ENCODE assay signal across 1 cellular context in the genomic region with DNA sequence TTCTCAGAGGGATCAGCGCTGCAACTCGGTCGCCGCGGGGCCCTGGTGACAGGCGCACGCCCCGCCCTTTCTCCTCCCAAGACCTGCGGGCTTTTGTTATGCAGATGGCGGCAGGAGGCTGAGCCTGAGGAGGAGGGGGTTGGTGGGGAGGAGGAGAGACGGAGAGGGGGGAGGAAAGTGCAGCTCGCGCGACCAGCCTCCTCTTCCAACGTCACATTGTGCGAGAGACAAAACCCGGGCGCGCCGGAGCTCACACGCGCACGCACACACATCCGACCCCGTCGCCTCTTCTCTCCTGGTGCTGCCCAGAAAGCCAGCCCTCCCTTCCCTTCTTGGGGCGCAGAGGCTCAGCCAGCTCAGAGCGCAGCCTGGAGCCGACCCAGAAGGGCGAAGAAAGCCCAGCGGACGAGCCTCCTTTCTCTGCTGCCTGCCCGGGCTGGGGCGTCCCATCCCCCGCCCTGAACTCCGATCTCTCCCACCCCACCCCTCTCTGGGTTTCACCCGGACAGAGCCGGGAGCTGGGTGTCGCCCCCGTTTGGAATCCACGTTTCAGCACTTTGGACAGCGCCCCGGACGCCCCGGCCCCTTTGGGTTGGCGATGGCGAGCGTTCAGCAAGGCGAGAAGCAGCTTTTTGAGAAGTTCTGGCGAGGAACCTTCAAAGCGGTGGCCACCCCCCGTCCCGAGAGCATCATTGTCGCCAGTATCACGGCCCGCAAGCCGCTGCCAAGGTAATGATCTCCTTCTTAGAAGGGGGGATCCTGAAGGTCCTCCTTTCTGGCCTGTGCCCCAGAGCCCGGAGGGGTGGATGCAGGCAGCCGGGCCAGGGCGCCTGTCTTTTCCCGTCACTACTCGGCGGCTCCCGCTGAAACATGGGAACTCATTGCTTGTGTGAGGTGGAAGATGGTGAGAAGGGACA.
TF ChIP-seq lines count a peak whose summit lies in the region.

A gene with protein sequence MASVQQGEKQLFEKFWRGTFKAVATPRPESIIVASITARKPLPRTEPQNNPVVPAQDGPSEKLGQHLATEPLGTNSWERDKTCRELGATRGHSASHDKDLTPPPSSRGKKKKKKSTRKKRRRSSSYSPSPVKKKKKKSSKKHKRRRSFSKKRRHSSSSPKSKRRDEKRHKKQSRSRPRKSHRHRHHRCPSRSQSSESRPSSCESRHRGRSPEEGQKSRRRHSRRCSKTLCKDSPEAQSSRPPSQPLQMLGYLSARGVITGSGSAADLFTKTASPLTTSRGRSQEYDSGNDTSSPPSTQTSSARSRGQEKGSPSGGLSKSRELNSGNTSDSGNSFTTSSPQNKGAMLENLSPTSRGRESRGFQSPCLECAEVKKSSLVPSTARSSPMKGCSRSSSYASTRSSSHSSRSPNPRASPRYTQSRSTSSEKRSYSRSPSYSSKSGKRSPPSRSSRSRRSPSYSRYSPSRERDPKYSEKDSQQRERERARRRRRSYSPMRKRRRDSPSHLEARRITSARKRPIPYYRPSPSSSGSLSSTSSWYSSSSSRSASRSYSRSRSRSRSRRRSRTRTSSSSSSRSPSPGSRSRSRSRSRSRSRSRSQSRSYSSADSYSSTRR (plus strand): TSS at position 257 of the 917 bp plus-strand sequence. CDS start 342 bp downstream, at position 599.

TF ChIP-seq in GM23338, 12 proteins besides CTCF, POLR2A, EP300 and RAD21:
- TF ChIP-seq, protein P1, sequence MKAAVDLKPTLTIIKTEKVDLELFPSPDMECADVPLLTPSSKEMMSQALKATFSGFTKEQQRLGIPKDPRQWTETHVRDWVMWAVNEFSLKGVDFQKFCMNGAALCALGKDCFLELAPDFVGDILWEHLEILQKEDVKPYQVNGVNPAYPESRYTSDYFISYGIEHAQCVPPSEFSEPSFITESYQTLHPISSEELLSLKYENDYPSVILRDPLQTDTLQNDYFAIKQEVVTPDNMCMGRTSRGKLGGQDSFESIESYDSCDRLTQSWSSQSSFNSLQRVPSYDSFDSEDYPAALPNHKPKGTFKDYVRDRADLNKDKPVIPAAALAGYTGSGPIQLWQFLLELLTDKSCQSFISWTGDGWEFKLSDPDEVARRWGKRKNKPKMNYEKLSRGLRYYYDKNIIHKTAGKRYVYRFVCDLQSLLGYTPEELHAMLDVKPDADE (IDR thresholded peaks at IDR 0.05), result no peak
- TF ChIP-seq POLR2AphosphoS5 (IDR thresholded peaks at IDR 0.05; ENCODE audit: low read depth) (no peak), STAT1 (IDR thresholded peaks at IDR 0.05; ENCODE audit: unreplicated experiment) (no peak), ZNF331 (CRISPR knock-in tag; IDR thresholded peaks at IDR 0.05; ENCODE audit: low read depth) (no peak), NANOG (IDR thresholded peaks at IDR 0.05; ENCODE audit: borderline replicate concordance) (no peak), EZH2phosphoT487 (IDR thresholded peaks at IDR 0.05; ENCODE audit: unreplicated experiment) (no peak), CREB1 (CRISPR knock-in tag; IDR thresholded peaks at IDR 0.05; ENCODE audit: low read depth) (peak; percentile 80), JUNB (IDR thresholded peaks at IDR 0.05; ENCODE audit: unreplicated experiment) (no peak), EZH2 (IDR thresholded peaks at IDR 0.05; ENCODE audit: low read depth, unreplicated experiment) (no peak), ZNF114 (CRISPR knock-in tag; IDR thresholded peaks at IDR 0.05) (no peak)
- TF ChIP-seq, protein P2, sequence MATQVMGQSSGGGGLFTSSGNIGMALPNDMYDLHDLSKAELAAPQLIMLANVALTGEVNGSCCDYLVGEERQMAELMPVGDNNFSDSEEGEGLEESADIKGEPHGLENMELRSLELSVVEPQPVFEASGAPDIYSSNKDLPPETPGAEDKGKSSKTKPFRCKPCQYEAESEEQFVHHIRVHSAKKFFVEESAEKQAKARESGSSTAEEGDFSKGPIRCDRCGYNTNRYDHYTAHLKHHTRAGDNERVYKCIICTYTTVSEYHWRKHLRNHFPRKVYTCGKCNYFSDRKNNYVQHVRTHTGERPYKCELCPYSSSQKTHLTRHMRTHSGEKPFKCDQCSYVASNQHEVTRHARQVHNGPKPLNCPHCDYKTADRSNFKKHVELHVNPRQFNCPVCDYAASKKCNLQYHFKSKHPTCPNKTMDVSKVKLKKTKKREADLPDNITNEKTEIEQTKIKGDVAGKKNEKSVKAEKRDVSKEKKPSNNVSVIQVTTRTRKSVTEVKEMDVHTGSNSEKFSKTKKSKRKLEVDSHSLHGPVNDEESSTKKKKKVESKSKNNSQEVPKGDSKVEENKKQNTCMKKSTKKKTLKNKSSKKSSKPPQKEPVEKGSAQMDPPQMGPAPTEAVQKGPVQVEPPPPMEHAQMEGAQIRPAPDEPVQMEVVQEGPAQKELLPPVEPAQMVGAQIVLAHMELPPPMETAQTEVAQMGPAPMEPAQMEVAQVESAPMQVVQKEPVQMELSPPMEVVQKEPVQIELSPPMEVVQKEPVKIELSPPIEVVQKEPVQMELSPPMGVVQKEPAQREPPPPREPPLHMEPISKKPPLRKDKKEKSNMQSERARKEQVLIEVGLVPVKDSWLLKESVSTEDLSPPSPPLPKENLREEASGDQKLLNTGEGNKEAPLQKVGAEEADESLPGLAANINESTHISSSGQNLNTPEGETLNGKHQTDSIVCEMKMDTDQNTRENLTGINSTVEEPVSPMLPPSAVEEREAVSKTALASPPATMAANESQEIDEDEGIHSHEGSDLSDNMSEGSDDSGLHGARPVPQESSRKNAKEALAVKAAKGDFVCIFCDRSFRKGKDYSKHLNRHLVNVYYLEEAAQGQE (IDR thresholded peaks at IDR 0.05; ENCODE audit: unreplicated experiment), result peak; percentile 90
- TF ChIP-seq, protein P3, sequence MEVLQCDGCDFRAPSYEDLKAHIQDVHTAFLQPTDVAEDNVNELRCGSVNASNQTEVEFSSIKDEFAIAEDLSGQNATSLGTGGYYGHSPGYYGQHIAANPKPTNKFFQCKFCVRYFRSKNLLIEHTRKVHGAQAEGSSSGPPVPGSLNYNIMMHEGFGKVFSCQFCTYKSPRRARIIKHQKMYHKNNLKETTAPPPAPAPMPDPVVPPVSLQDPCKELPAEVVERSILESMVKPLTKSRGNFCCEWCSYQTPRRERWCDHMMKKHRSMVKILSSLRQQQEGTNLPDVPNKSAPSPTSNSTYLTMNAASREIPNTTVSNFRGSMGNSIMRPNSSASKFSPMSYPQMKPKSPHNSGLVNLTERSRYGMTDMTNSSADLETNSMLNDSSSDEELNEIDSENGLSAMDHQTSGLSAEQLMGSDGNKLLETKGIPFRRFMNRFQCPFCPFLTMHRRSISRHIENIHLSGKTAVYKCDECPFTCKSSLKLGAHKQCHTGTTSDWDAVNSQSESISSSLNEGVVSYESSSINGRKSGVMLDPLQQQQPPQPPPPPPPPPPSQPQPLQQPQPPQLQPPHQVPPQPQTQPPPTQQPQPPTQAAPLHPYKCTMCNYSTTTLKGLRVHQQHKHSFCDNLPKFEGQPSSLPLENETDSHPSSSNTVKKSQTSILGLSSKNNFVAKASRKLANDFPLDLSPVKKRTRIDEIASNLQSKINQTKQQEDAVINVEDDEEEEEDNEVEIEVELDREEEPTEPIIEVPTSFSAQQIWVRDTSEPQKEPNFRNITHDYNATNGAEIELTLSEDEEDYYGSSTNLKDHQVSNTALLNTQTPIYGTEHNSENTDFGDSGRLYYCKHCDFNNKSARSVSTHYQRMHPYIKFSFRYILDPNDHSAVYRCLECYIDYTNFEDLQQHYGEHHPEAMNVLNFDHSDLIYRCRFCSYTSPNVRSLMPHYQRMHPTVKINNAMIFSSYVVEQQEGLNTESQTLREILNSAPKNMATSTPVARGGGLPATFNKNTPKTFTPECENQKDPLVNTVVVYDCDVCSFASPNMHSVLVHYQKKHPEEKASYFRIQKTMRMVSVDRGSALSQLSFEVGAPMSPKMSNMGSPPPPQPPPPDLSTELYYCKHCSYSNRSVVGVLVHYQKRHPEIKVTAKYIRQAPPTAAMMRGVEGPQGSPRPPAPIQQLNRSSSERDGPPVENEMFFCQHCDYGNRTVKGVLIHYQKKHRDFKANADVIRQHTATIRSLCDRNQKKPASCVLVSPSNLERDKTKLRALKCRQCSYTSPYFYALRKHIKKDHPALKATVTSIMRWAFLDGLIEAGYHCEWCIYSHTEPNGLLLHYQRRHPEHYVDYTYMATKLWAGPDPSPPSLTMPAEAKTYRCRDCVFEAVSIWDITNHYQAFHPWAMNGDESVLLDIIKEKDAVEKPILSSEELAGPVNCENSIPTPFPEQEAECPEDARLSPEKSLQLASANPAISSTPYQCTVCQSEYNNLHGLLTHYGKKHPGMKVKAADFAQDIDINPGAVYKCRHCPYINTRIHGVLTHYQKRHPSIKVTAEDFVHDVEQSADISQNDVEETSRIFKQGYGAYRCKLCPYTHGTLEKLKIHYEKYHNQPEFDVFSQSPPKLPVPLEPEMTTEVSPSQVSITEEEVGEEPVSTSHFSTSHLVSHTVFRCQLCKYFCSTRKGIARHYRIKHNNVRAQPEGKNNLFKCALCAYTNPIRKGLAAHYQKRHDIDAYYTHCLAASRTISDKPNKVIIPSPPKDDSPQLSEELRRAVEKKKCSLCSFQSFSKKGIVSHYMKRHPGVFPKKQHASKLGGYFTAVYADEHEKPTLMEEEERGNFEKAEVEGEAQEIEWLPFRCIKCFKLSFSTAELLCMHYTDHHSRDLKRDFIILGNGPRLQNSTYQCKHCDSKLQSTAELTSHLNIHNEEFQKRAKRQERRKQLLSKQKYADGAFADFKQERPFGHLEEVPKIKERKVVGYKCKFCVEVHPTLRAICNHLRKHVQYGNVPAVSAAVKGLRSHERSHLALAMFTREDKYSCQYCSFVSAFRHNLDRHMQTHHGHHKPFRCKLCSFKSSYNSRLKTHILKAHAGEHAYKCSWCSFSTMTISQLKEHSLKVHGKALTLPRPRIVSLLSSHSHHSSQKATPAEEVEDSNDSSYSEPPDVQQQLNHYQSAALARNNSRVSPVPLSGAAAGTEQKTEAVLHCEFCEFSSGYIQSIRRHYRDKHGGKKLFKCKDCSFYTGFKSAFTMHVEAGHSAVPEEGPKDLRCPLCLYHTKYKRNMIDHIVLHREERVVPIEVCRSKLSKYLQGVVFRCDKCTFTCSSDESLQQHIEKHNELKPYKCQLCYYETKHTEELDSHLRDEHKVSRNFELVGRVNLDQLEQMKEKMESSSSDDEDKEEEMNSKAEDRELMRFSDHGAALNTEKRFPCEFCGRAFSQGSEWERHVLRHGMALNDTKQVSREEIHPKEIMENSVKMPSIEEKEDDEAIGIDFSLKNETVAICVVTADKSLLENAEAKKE (CRISPR knock-in tag; IDR thresholded peaks at IDR 0.05), result peak; percentile 13; the same call in 1 of the 2 replicates
